1 cellular context compared by ENCODE assay signal in the genomic region with DNA sequence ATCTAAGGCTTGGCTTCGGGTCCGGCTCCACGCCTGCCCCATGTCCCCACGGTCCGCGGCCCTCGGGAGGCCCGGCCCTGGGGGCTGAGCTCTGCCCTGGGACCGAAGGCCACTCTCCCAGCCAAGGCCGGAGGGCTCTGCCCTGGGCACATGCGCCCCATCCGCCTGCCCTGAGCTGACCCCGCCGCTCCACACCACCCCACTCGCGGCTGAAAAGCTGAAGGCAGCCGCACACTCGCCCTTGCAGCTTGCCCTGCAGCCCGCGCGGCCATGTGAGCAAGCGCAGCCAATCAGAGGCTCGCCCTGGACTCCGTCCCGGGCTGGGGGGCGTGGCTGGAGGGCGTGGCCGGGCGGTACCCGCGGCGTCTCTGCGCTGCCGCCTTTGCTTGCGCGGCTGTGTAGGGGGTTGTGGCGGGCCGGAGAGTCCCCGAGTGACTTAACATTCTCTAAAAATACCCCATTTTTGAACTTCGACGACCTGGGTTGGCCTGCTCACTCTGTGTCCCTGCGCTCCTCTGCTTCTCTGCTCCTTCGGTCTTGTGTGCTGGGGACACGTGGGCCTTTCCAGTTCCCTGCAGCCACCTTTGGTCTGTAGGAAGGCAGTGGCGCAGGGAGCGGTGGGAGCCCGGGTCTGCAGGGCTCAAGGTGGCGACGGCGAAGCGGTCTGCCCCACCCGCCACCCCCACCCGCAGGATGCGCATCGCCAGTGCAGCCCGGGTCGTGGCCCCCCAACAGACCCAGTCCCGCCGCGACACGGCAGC.
TF ChIP-seq lines count a peak whose summit lies in the region.

No MANE protein-coding gene starts in this region.

TF ChIP-seq in K562, 482 proteins besides CTCF, POLR2A, EP300 and RAD21 (continued from another document and continues in another):
- TF ChIP-seq, protein P1, sequence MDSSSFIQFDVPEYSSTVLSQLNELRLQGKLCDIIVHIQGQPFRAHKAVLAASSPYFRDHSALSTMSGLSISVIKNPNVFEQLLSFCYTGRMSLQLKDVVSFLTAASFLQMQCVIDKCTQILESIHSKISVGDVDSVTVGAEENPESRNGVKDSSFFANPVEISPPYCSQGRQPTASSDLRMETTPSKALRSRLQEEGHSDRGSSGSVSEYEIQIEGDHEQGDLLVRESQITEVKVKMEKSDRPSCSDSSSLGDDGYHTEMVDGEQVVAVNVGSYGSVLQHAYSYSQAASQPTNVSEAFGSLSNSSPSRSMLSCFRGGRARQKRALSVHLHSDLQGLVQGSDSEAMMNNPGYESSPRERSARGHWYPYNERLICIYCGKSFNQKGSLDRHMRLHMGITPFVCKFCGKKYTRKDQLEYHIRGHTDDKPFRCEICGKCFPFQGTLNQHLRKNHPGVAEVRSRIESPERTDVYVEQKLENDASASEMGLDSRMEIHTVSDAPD (CRISPR knock-in tag; IDR thresholded peaks at IDR 0.05): no peak
- TF ChIP-seq ZFX (CRISPR knock-in tag; IDR thresholded peaks at IDR 0.05) (peak; percentile 71), SMAD1 (IDR thresholded peaks at IDR 0.05; ENCODE audit: low read depth, low read length, partially characterized antibody) (no peak), ZNF143 (CRISPR knock-in tag; IDR thresholded peaks at IDR 0.05) (no peak), MCM5 (IDR thresholded peaks at IDR 0.05; ENCODE audit: low read depth) (no peak), DACH1 (IDR thresholded peaks at IDR 0.05; ENCODE audit: partially characterized antibody) (no peak), RBFOX2 (IDR thresholded peaks at IDR 0.05; ENCODE audit: low read depth, low read length) (peak; percentile 72), ZNF224 (CRISPR knock-in tag; IDR thresholded peaks at IDR 0.05) (no peak), NFE2 (IDR thresholded peaks at IDR 0.05; ENCODE audit: low read depth) (no peak), SMAD4 (CRISPR knock-in tag; conservative IDR thresholded peaks at IDR 0.05) (no peak), SREBF1 (IDR thresholded peaks at IDR 0.05; ENCODE audit: borderline replicate concordance, low read depth, low read length) (no peak), SUPT5H (IDR thresholded peaks at IDR 0.05) (peak; percentile 50; the same call in 1 of the 2 replicates), NFYB (IDR thresholded peaks at IDR 0.05; ENCODE audit: extremely low read depth, insufficient read length) (peak; percentile 87), CTBP1 (IDR thresholded peaks at IDR 0.05; ENCODE audit: borderline replicate concordance) (peak; percentile 44; the same call in 1 of the 2 replicates), CBFA2T2 (conservative IDR thresholded peaks at IDR 0.05) (peak; percentile 56), CXXC5 (CRISPR knock-in tag; IDR thresholded peaks at IDR 0.05) (peak; percentile 76; the same call in 1 of the 2 replicates), SIN3A (IDR thresholded peaks at IDR 0.05; ENCODE audit: borderline replicate concordance in 2 of 2, control insufficient read depth in 1 of 2, low read depth in 2 of 2, low read length in 2 of 2) (peak in 1 of 2 experiments; percentile 39; a peak in 1 of 4 replicates), NFRKB (IDR thresholded peaks at IDR 0.05; ENCODE audit: low read depth) (no peak), MED1 (CRISPR knock-in tag; IDR thresholded peaks at IDR 0.05; ENCODE audit: borderline replicate concordance) (no peak), ZBTB7A (IDR thresholded peaks at IDR 0.05; ENCODE audit: borderline replicate concordance, control insufficient read depth, low read depth, low read length) (peak; percentile 17; the same call in 1 of the 2 replicates), PHF8 (IDR thresholded peaks at IDR 0.05; ENCODE audit: borderline replicate concordance, low read length) (peak; percentile 73; the same call in 1 of the 2 replicates), CBX1 (IDR thresholded peaks at IDR 0.05; ENCODE audit: low read depth) (0 out of 2 replicates have a peak, but pooled peaks have one; percentile 24), ETV5 (CRISPR knock-in tag; IDR thresholded peaks at IDR 0.05; ENCODE audit: low read depth) (0 out of 2 replicates have a peak, but pooled peaks have one; percentile 40), ZNF165 (CRISPR knock-in tag; IDR thresholded peaks at IDR 0.05; ENCODE audit: borderline replicate concordance) (no peak), RBM25 (IDR thresholded peaks at IDR 0.05; ENCODE audit: low read depth, low read length, severe bottlenecking) (peak; percentile 97), POLR2G (IDR thresholded peaks at IDR 0.05; ENCODE audit: low read depth, low read length) (peak; percentile 77), HNRNPLL (IDR thresholded peaks at IDR 0.05; ENCODE audit: low read depth, low read length, poor library complexity, severe bottlenecking) (peak; percentile 78), KDM5B (IDR thresholded peaks at IDR 0.05; ENCODE audit: insufficient replicate concordance, low read depth, low read length) (peak; percentile 65), TBP (optimal IDR thresholded peaks at IDR 0.05; ENCODE audit: low read depth, low read length) (peak; percentile 43), ZNF707 (CRISPR knock-in tag; conservative IDR thresholded peaks at IDR 0.05) (peak; percentile 52; the same call in 1 of the 2 replicates), TRIM24 (IDR thresholded peaks at IDR 0.05) (no peak), MCM7 (IDR thresholded peaks at IDR 0.05) (no peak)
- TF ChIP-seq, protein P2, sequence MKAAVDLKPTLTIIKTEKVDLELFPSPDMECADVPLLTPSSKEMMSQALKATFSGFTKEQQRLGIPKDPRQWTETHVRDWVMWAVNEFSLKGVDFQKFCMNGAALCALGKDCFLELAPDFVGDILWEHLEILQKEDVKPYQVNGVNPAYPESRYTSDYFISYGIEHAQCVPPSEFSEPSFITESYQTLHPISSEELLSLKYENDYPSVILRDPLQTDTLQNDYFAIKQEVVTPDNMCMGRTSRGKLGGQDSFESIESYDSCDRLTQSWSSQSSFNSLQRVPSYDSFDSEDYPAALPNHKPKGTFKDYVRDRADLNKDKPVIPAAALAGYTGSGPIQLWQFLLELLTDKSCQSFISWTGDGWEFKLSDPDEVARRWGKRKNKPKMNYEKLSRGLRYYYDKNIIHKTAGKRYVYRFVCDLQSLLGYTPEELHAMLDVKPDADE (conservative IDR thresholded peaks at IDR 0.05; ENCODE audit: control insufficient read depth, low read depth, low read length): peak; percentile 40; the same call in 1 of the 2 replicates
- TF ChIP-seq, protein P3, sequence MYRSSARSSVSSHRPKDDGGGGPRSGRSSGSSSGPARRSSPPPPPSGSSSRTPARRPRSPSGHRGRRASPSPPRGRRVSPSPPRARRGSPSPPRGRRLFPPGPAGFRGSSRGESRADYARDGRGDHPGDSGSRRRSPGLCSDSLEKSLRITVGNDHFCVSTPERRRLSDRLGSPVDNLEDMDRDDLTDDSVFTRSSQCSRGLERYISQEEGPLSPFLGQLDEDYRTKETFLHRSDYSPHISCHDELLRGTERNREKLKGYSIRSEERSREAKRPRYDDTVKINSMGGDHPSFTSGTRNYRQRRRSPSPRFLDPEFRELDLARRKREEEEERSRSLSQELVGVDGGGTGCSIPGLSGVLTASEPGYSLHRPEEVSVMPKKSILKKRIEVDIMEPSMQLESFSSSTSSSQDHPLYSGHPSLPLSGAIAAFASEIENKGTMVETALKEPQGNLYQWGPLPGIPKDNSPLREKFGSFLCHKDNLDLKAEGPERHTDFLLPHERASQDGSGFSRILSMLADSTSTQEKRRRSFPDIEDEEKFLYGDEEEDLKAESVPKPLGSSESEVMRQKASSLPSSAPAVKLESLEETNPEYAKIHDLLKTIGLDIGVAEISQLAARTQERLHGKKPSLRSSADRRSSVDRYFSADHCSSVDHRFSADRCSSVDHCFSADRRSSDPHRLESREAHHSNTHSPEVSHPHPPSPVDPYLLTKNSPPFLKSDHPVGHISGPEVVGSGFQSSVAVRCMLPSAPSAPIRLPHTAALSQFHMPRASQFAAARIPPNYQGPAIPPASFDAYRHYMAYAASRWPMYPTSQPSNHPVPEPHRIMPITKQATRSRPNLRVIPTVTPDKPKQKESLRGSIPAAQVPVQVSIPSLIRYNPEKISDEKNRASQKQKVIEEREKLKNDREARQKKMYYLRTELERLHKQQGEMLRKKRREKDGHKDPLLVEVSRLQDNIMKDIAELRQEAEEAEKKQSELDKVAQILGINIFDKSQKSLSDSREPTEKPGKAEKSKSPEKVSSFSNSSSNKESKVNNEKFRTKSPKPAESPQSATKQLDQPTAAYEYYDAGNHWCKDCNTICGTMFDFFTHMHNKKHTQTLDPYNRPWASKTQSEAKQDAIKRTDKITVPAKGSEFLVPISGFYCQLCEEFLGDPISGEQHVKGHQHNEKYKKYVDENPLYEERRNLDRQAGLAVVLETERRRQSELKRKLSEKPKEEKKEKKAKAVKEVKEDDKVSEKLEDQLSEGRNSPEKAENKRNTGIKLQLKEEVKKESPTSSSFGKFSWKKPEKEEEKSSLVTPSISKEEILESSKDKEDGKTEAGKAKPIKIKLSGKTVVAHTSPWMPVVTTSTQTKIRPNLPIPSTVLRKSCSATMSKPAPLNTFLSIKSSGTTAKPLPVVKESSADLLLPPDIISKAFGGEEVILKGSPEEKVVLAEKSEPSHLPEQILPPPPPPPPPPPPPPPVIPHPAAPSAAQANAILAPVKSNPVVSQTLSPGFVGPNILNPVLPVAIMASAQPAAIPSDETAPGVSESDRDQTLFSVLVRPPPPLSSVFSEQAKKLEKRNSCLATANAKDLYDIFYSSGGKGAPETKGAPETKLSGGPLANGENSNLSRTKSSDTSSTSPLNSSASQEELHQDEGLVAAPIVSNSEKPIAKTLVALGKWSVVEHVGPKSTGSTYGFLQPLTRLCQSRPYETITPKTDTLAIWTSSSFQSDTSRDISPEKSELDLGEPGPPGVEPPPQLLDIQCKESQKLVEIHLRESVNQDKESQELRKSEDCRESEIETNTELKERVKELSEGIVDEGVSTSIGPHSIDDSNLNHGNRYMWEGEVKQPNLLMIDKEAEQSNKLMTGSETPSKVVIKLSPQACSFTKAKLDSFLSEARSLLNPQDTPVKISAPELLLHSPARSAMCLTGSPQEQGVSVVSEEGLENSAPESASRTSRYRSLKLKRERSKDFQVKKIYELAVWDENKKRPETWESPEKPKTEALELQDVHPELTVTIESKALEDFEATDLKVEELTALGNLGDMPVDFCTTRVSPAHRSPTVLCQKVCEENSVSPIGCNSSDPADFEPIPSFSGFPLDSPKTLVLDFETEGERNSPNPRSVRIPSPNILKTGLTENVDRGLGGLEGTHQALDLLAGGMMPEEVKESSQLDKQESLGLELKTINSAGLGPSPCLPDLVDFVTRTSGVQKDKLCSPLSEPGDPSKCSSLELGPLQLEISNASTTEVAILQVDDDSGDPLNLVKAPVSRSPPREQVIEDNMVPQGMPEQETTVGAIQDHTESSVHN (IDR thresholded peaks at IDR 0.05; ENCODE audit: borderline replicate concordance in 1 of 2, low read depth in 1 of 2): no peak
- TF ChIP-seq, protein P4, sequence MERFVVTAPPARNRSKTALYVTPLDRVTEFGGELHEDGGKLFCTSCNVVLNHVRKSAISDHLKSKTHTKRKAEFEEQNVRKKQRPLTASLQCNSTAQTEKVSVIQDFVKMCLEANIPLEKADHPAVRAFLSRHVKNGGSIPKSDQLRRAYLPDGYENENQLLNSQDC (CRISPR knock-in tag; IDR thresholded peaks at IDR 0.05): no peak
- TF ChIP-seq, protein P5, sequence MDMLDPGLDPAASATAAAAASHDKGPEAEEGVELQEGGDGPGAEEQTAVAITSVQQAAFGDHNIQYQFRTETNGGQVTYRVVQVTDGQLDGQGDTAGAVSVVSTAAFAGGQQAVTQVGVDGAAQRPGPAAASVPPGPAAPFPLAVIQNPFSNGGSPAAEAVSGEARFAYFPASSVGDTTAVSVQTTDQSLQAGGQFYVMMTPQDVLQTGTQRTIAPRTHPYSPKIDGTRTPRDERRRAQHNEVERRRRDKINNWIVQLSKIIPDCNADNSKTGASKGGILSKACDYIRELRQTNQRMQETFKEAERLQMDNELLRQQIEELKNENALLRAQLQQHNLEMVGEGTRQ (CRISPR knock-in tag; IDR thresholded peaks at IDR 0.05): peak; percentile 99
- TF ChIP-seq, protein P6, sequence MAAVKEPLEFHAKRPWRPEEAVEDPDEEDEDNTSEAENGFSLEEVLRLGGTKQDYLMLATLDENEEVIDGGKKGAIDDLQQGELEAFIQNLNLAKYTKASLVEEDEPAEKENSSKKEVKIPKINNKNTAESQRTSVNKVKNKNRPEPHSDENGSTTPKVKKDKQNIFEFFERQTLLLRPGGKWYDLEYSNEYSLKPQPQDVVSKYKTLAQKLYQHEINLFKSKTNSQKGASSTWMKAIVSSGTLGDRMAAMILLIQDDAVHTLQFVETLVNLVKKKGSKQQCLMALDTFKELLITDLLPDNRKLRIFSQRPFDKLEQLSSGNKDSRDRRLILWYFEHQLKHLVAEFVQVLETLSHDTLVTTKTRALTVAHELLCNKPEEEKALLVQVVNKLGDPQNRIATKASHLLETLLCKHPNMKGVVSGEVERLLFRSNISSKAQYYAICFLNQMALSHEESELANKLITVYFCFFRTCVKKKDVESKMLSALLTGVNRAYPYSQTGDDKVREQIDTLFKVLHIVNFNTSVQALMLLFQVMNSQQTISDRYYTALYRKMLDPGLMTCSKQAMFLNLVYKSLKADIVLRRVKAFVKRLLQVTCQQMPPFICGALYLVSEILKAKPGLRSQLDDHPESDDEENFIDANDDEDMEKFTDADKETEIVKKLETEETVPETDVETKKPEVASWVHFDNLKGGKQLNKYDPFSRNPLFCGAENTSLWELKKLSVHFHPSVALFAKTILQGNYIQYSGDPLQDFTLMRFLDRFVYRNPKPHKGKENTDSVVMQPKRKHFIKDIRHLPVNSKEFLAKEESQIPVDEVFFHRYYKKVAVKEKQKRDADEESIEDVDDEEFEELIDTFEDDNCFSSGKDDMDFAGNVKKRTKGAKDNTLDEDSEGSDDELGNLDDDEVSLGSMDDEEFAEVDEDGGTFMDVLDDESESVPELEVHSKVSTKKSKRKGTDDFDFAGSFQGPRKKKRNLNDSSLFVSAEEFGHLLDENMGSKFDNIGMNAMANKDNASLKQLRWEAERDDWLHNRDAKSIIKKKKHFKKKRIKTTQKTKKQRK (IDR thresholded peaks at IDR 0.05; ENCODE audit: borderline replicate concordance, low read depth, low read length): no peak
- TF ChIP-seq, protein P7, sequence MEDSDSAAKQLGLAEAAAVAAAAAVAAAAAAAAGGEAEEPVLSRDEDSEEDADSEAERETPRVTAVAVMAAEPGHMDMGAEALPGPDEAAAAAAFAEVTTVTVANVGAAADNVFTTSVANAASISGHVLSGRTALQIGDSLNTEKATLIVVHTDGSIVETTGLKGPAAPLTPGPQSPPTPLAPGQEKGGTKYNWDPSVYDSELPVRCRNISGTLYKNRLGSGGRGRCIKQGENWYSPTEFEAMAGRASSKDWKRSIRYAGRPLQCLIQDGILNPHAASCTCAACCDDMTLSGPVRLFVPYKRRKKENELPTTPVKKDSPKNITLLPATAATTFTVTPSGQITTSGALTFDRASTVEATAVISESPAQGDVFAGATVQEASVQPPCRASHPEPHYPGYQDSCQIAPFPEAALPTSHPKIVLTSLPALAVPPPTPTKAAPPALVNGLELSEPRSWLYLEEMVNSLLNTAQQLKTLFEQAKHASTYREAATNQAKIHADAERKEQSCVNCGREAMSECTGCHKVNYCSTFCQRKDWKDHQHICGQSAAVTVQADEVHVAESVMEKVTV (CRISPR knock-in tag; IDR thresholded peaks at IDR 0.05): no peak
- TF ChIP-seq, protein P8, sequence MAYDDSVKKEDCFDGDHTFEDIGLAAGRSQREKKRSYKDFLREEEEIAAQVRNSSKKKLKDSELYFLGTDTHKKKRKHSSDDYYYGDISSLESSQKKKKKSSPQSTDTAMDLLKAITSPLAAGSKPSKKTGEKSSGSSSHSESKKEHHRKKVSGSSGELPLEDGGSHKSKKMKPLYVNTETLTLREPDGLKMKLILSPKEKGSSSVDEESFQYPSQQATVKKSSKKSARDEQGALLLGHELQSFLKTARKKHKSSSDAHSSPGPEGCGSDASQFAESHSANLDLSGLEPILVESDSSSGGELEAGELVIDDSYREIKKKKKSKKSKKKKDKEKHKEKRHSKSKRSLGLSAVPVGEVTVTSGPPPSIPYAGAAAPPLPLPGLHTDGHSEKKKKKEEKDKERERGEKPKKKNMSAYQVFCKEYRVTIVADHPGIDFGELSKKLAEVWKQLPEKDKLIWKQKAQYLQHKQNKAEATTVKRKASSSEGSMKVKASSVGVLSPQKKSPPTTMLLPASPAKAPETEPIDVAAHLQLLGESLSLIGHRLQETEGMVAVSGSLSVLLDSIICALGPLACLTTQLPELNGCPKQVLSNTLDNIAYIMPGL (CRISPR knock-in tag; IDR thresholded peaks at IDR 0.05): no peak
